Comparison of ENCODE assay signal across 1 cellular context in genomic region chr10:3775671-3776551, GRCh38.
TF ChIP-seq lines count a peak whose summit lies in the region.

No MANE protein-coding gene starts in this region.

TF ChIP-seq in A549, 52 proteins besides CTCF, POLR2A, EP300 and RAD21 (continued from another document):
- no peak for TF ChIP-seq BHLHE40 (IDR thresholded peaks at IDR 0.05; ENCODE audit: low read depth, low read length)
- no peak for TF ChIP-seq KDM5A (IDR thresholded peaks at IDR 0.05)
- TF ChIP-seq JUN (IDR thresholded peaks at IDR 0.05): peak; percentile 14 to 20; a peak in 1 of 5 replicates
- TF ChIP-seq FOXS1 (CRISPR knock-in tag; IDR thresholded peaks at IDR 0.05): no peak
